9 cellular contexts compared by ENCODE assay signal in the genomic region with DNA sequence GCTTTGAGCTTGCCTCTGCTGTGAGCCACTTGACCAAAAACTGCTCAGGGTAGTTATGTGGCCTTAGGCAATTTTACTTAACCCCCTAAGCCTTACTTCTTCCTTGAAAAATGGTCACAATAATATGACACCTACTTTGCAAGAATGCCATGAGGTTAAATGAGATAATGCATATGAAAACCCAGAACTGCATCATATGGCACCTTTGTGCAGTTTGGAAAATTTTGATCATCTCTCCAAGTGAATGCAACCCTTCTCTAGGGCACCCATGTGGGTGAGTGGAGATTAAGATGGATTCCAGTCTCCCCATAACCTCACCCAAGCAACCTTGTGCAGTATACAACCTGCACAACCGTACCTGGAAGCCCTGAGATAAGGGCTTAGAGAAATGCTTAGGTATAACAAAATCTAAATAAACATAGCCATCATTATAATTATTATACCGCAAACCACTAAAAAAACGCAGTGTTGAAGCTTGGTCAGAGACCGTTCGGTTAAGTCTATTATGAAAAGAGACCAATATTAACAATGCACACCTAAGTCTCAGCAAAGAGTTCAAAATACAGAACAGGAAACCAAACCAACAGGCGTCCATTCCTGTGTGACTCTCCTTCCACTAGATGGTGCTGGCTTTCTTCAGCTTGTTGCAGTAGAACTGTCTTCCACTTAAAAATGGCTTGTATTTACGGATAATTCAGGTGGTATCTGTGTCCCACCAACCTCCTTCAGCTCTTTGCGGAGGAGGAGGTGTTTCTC. TPM values are rescaled to one million over a fixed set of nuclear protein-coding genes. Genes with fewer than 3 reads are reported as not detected.
DNase-seq lines count a peak whose midpoint lies in the region; ATAC-seq and TF ChIP-seq lines count a peak whose summit lies in the region.
"Had no signal": no experiment of that assay in that cellular context is flagged by ENCODE, and none has a peak within 500 bp of the region (broad histone marks: within the 10 kb centered on the region; RNA-seq: fewer than 3 reads in every experiment).

No MANE protein-coding gene starts in this region.

- TF ChIP-seq CTCF in RWPE2 (IDR thresholded peaks at IDR 0.05; ENCODE audit: poor library complexity, severe bottlenecking), result peak; percentile 93
- TF ChIP-seq CTCF in parathyroid adenoma (IDR thresholded peaks at IDR 0.05), result peak; percentile 38

- H3K9ac ChIP-seq in Karpas-422 (ENCODE audit: low read length) (no peak overlapping the region), parathyroid adenoma (no peak overlapping the region)
- H3K9ac ChIP-seq: BLaER1 had no signal

- no peak overlapping the region for H3K4me3 Mint-ChIP-seq in activated T-cell treated with anti-CD3 and anti-CD28 coated beads, Interleukin-2, amount 50 U/mL, for 24 hours

- DNase-seq in NCI-H1105 treated with DMSO at 0.1 percent for 48 hours (lab: John Stamatoyannopoulos, UW) (peak; percentile 14), NCI-H1105 (lab: John Stamatoyannopoulos, UW) (no peak), Karpas-422 (peak; percentile 74), RWPE2 (ENCODE audit: low spot score) (no peak), fibroblast of peridontal ligament (ENCODE audit: extremely low read depth) (peak; percentile 55)
- DNase-seq in activated T-cell treated with anti-CD3 and anti-CD28 coated beads, Interleukin-2, amount 50 U/mL, for 24 hours, result no peak

- H3K9me3 Mint-ChIP-seq in activated T-cell treated with anti-CD3 and anti-CD28 coated beads, Interleukin-2, amount 50 U/mL, for 24 hours, result no peaks in the 10 kb centered on the region

- no peaks in the 10 kb centered on the region for H4K20me1 ChIP-seq in Karpas-422 (ENCODE audit: insufficient read depth, low read depth, low read length)
- H4K20me1 ChIP-seq: BLaER1 had no signal

- no peaks in the 10 kb centered on the region for H3K36me3 ChIP-seq in Karpas-422 (ENCODE audit: insufficient read depth, low read length)
- no peaks in the 10 kb centered on the region for H3K36me3 ChIP-seq in RWPE2 (ENCODE audit: low read depth)
- H3K36me3 ChIP-seq in parathyroid adenoma (ENCODE audit: control insufficient read depth, insufficient read depth, low read length), result no peaks in the 10 kb centered on the region
- H3K36me3 ChIP-seq: BLaER1 had no signal

- no peaks in the 10 kb centered on the region for H3K4me1 Mint-ChIP-seq in activated T-cell treated with anti-CD3 and anti-CD28 coated beads, Interleukin-2, amount 50 U/mL, for 24 hours (ENCODE audit: low read depth)

- peaks cover 24% of the 10 kb centered on the region for H3K27me3 Mint-ChIP-seq in activated T-cell treated with anti-CD3 and anti-CD28 coated beads, Interleukin-2, amount 50 U/mL, for 24 hours

- H3K79me2 ChIP-seq in Karpas-422 (ENCODE audit: low read length) (no peaks in the 10 kb centered on the region), parathyroid adenoma (no peaks in the 10 kb centered on the region)

- H3K9me2 ChIP-seq in Karpas-422 (replicated peaks; ENCODE audit: insufficient read depth, low read length), result no peaks in the 10 kb centered on the region

- H3K4me1 ChIP-seq in Karpas-422 (ENCODE audit: low read length) (no peaks in the 10 kb centered on the region), RWPE2 (ENCODE audit: insufficient read depth, poor library complexity, severe bottlenecking) (no peaks in the 10 kb centered on the region), parathyroid adenoma (no peaks in the 10 kb centered on the region)
- H3K4me1 ChIP-seq: BLaER1 had no signal

- H3K4me3 ChIP-seq in Karpas-422 (ENCODE audit: low read length), result no peak overlapping the region
- no peak overlapping the region for H3K4me3 ChIP-seq in RWPE2 (ENCODE audit: severe bottlenecking)
- H3K4me3 ChIP-seq in parathyroid adenoma (ENCODE audit: low read depth, low read length), result no peak overlapping the region
- H3K4me3 ChIP-seq: BLaER1 had no signal

- no peak overlapping the region for H2AFZ ChIP-seq in Karpas-422 (ENCODE audit: low read length)
- peak overlapping the region; percentile 62 for H2AFZ ChIP-seq in parathyroid adenoma

- H3K4me2 ChIP-seq in Karpas-422 (ENCODE audit: low read depth, low read length, poor library complexity, severe bottlenecking) (no peak overlapping the region), parathyroid adenoma (ENCODE audit: low read length) (no peak overlapping the region)
- H3K4me2 ChIP-seq: BLaER1 had no signal

- H3K9me3 ChIP-seq in Karpas-422 (ENCODE audit: low read length) (no peaks in the 10 kb centered on the region), RWPE2 (ENCODE audit: severe bottlenecking) (peaks cover 4% of the 10 kb centered on the region), parathyroid adenoma (ENCODE audit: control insufficient read depth, low read length) (no peaks in the 10 kb centered on the region)
- H3K9me3 ChIP-seq: BLaER1 had no signal

- H3K27ac ChIP-seq in Karpas-422 (ENCODE audit: low read length), result no peak overlapping the region
- H3K27ac ChIP-seq in RWPE2 (ENCODE audit: poor library complexity, severe bottlenecking), result no peak overlapping the region
- no peak overlapping the region for H3K27ac ChIP-seq in parathyroid adenoma
- H3K27ac ChIP-seq: BLaER1 had no signal

- ATAC-seq in GM21528 (IDR thresholded peaks at IDR 0.05; ENCODE audit: low FRiP score, unreplicated experiment), result peak; percentile 81
- ATAC-seq in RWPE2 (ENCODE audit: low read depth), result peak; percentile 93

- no peak overlapping the region for H3K27ac Mint-ChIP-seq in activated T-cell treated with anti-CD3 and anti-CD28 coated beads, Interleukin-2, amount 50 U/mL, for 24 hours

- H3K36me3 Mint-ChIP-seq in activated T-cell treated with anti-CD3 and anti-CD28 coated beads, Interleukin-2, amount 50 U/mL, for 24 hours (ENCODE audit: low read depth), result no peaks in the 10 kb centered on the region

- H3K27me3 ChIP-seq in Karpas-422 (ENCODE audit: low read length) (no peaks in the 10 kb centered on the region), RWPE2 (ENCODE audit: insufficient read depth, poor library complexity, severe bottlenecking) (no peaks in the 10 kb centered on the region), parathyroid adenoma (ENCODE audit: control insufficient read depth, insufficient read depth, low read length) (no peaks in the 10 kb centered on the region)
- H3K27me3 ChIP-seq: BLaER1 had no signal

RNA-seq across cellular contexts. Expression of a gene that starts 21.0 kb away (rescaled TPM):
- 0.04 TPM in 1 of 2 replicates, not detected in the other for total RNA-seq in Karpas-422 (2014; rRNA removed; shearing (Covaris generic); ENCODE audit: low replicate concordance)

RNA-seq across cellular contexts. Expression of a gene that starts 23.0 kb away (rescaled TPM):
- total RNA-seq in Karpas-422 (2014; rRNA removed; shearing (Covaris generic); ENCODE audit: low replicate concordance), result 47.8 and 59.0 TPM in 2 replicates

RNA-seq across cellular contexts. Expression of a gene that starts 46.2 kb away (rescaled TPM):
- 0.22 and 0.97 TPM in 2 replicates for total RNA-seq in Karpas-422 (2014; rRNA removed; shearing (Covaris generic); ENCODE audit: low replicate concordance)

Comparison
In these comparisons a context has a peak if more than half of its experiments do, and no peak if none do; other contexts are left out.
1. DNase-seq: peak in NCI-H1105 treated with DMSO at 0.1 percent for 48 hours (single experiment), Karpas-422 (single experiment) and fibroblast of peridontal ligament (single experiment); none in NCI-H1105 (single experiment), RWPE2 (single experiment) and activated T-cell treated with anti-CD3 and anti-CD28 coated beads, Interleukin-2, amount 50 U/mL, for 24 hours (single experiment).